In genomic region chr4:24024157-24024556, GRCh38 we compare ENCODE assay signal across 25 cellular contexts.
A peak's percentile ranks its signal among the peaks of the same experiment; 100 is the strongest.
DNase-seq lines count a peak whose midpoint lies in the region; ATAC-seq and TF ChIP-seq lines count a peak whose summit lies in the region.
"Had no signal": no experiment of that assay in that cellular context is flagged by ENCODE, and none has a peak within 500 bp of the region (broad histone marks: within the 10 kb centered on the region; RNA-seq: fewer than 3 reads in every experiment).

No MANE protein-coding gene starts in this region.

- no peak overlapping the region for H2BK12ac ChIP-seq in mesenchymal stem cell (ENCODE audit: low read length in 2 of 2)

- WGBS in mesenchymal stem cell: 75% methylated on average over 4 of the region's 4 CpGs

- no peak overlapping the region for H4K8ac ChIP-seq in mesenchymal stem cell (ENCODE audit: low read length)

- DNase-seq in AG04450 (ENCODE audit: low read depth, low spot score) (peak; percentile 48), amniotic epithelial cell (ENCODE audit: low read depth) (peak; percentile 26), fibroblast of mammary gland (ENCODE audit: low read depth) (peak; percentile 44), mesenchymal stem cell (peak; percentile 36), Kasumi-1 (lab: John Stamatoyannopoulos, UW) (no peak), MG63 (no peak)
- DNase-seq in activated CD8-positive, alpha-beta memory T cell treated with anti-CD3 and anti-CD28 coated beads, Interleukin-2, amount 50 U/mL, for 48 hours: no peak
- DNase-seq: 8988T; activated CD4-positive, alpha-beta T cell treated with anti-CD3 and anti-CD28 coated beads, Interleukin-2, amount 50 U/mL, for 4 hours; activated CD4-positive, CD25-positive, alpha-beta regulatory T cell; activated naive CD4-positive, alpha-beta T cell treated with Interleukin-2 at 50 U/mL for 16 hours; amygdala; foreskin keratinocyte; GDM1; heart right ventricle; KBM-7; NCI-H1417 treated with DMSO at 0.1 percent for 48 hours; NCI-H510A treated with DMSO at 0.1 percent for 48 hours; stimulated activated CD4-positive, alpha-beta T cell treated with anti-CD3 and anti-CD28 coated beads, Interleukin-4, amount 100 ng/mL, for 4 hours; substantia nigra; T-helper 1 cell had no signal

- H3K9me3 ChIP-seq in AG04450 (ENCODE audit: control insufficient read depth, insufficient read depth, low read length) (no peaks in the 10 kb centered on the region), mesenchymal stem cell (ENCODE audit: control insufficient read depth, low read length) (no peaks in the 10 kb centered on the region), MG63 (no peaks in the 10 kb centered on the region)
- H3K9me3 ChIP-seq: BLaER1, heart right ventricle had no signal

- H3K14ac ChIP-seq in mesenchymal stem cell (ENCODE audit: low read length in 2 of 2): no peak overlapping the region

- peaks cover 5% of the 10 kb centered on the region for H3K27me3 ChIP-seq in AG04450 (ENCODE audit: control insufficient read depth, insufficient read depth, low read length)
- peaks cover 0 to 15% of the 10 kb centered on the region in 2 experiments for H3K27me3 ChIP-seq in mesenchymal stem cell (ENCODE audit: control insufficient read depth in 1 of 2, insufficient read depth in 1 of 2, low read length in 2 of 2)
- H3K27me3 ChIP-seq in MG63: no peaks in the 10 kb centered on the region
- H3K27me3 ChIP-seq: BLaER1, heart right ventricle had no signal

- H3K4me2 ChIP-seq in mesenchymal stem cell (ENCODE audit: low read length, poor library complexity, severe bottlenecking): no peak overlapping the region

- POLR2A ChIA-PET in AG04450 (lab: Yijun Ruan, JAX): no interaction called here

- no peak overlapping the region for H4K91ac ChIP-seq in mesenchymal stem cell (ENCODE audit: low read length)

- H2BK120ac ChIP-seq in mesenchymal stem cell (ENCODE audit: low read depth, low read length): no peak overlapping the region

- ATAC-seq in HG03159 (IDR thresholded peaks at IDR 0.05; ENCODE audit: unreplicated experiment): no peak
- ATAC-seq: foreskin keratinocyte; heart right ventricle; sciatic nerve; stimulated activated memory B cell treated with anti-CD40 and anti-IgM and Interleukin-4, amounts not matched to agents 10 μg/mL and 1 μg/mL and 100 μg/mL, for 72 hours had no signal

- no peak overlapping the region for H3K4ac ChIP-seq in mesenchymal stem cell (ENCODE audit: low read depth in 1 of 2, low read length in 2 of 2)

- CTCF ChIA-PET in AG04450 (lab: Charles Lee): interaction anchor here (0.9 kb wide), 1 partner anchor 22 kb away, joined by 3 read pairs; no protein-coding TSS in a partner anchor

- H2AK5ac ChIP-seq in mesenchymal stem cell (ENCODE audit: low read length, severe bottlenecking): no peak overlapping the region

- H3K4me3 ChIP-seq in AG04450 (ENCODE audit: low read depth, low read length): no peak overlapping the region
- no peak overlapping the region for H3K4me3 ChIP-seq in fibroblast of mammary gland (ENCODE audit: control insufficient read depth, low read depth, low read length)
- H3K4me3 ChIP-seq in mesenchymal stem cell (ENCODE audit: insufficient read depth in 1 of 2, low read depth in 1 of 2, low read length in 2 of 2): no peak overlapping the region
- no peak overlapping the region for H3K4me3 ChIP-seq in MG63
- H3K4me3 ChIP-seq: BLaER1, heart right ventricle had no signal

- H3K23ac ChIP-seq in mesenchymal stem cell (ENCODE audit: low read length in 2 of 2): no peak overlapping the region

- no peaks in the 10 kb centered on the region for H3K79me1 ChIP-seq in mesenchymal stem cell (replicated peaks; ENCODE audit: low read length, poor library complexity, severe bottlenecking)

- H2BK15ac ChIP-seq in mesenchymal stem cell (ENCODE audit: low read depth, poor library complexity, severe bottlenecking): no peak overlapping the region

- no peak overlapping the region for H2BK5ac ChIP-seq in mesenchymal stem cell (ENCODE audit: low read depth, low read length, poor library complexity, severe bottlenecking)

- no peak overlapping the region for H3K18ac ChIP-seq in mesenchymal stem cell (ENCODE audit: low read depth in 1 of 2, low read length in 2 of 2)

- H3K27ac ChIP-seq in AG04450 (ENCODE audit: low read depth, low read length) (no peak overlapping the region), mesenchymal stem cell (ENCODE audit: low read length, poor library complexity, severe bottlenecking) (no peak overlapping the region)
- H3K27ac ChIP-seq: BLaER1, foreskin keratinocyte, heart right ventricle had no signal

- no peaks in the 10 kb centered on the region for H3K4me1 ChIP-seq in mesenchymal stem cell (ENCODE audit: control insufficient read depth, insufficient read depth, low read depth, low read length)
- H3K4me1 ChIP-seq: foreskin keratinocyte, heart right ventricle had no signal

- no peak overlapping the region for H3K9ac ChIP-seq in mesenchymal stem cell (ENCODE audit: low read length)
- H3K9ac ChIP-seq: BLaER1 had no signal

- TF ChIP-seq CTCF in AG04450 (IDR thresholded peaks at IDR 0.05; ENCODE audit: low read depth, low read length) (no peak), fibroblast of mammary gland (conservative IDR thresholded peaks at IDR 0.05; ENCODE audit: control insufficient read depth, insufficient read depth, low read depth, low read length) (no peak)

- no peak overlapping the region for H2AFZ ChIP-seq in mesenchymal stem cell (ENCODE audit: low read depth, low read length)

- H3K36me3 ChIP-seq in mesenchymal stem cell (ENCODE audit: control insufficient read depth in 1 of 2, insufficient read depth in 2 of 2, low read depth in 1 of 2, low read length in 2 of 2) (no peaks in the 10 kb centered on the region), MG63 (no peaks in the 10 kb centered on the region)
- H3K36me3 ChIP-seq: BLaER1, heart right ventricle had no signal

Comparison
In these comparisons a context has a peak if more than half of its experiments do, and no peak if none do; other contexts are left out.
1. DNase-seq: peak in AG04450 (single experiment), amniotic epithelial cell (single experiment), fibroblast of mammary gland (single experiment) and mesenchymal stem cell (single experiment); none in activated CD8-positive, alpha-beta memory T cell treated with anti-CD3 and anti-CD28 coated beads, Interleukin-2, amount 50 U/mL, for 48 hours (single experiment), Kasumi-1 (0 of 2) and MG63 (single experiment).